In genomic region chr19:12983561-12984142, GRCh38 we compare ENCODE assay signal across 1 cellular context.
A peak's percentile ranks its signal among the peaks of the same experiment; 100 is the strongest.
TF ChIP-seq lines count a peak whose summit lies in the region.

No MANE protein-coding gene starts in this region.

TF ChIP-seq in HEK293, 187 proteins besides CTCF, POLR2A, EP300 and RAD21 (continued from another document):
- TF ChIP-seq ZNF280C (tag by site-specific recombination; IDR thresholded peaks at IDR 0.05) (no peak), ZNF223 (tag by site-specific recombination; IDR thresholded peaks at IDR 0.05) (no peak), ZNF324 (tag by site-specific recombination; IDR thresholded peaks at IDR 0.05) (peak; percentile 83), KLF16 (tag by site-specific recombination; IDR thresholded peaks at IDR 0.05) (0 out of 2 replicates have a peak, but pooled peaks have one; percentile 20), ZNF138 (tag by site-specific recombination; IDR thresholded peaks at IDR 0.05; ENCODE audit: borderline replicate concordance) (no peak), ZNF341 (tag by site-specific recombination; IDR thresholded peaks at IDR 0.05; ENCODE audit: low read depth) (0 out of 2 replicates have a peak, but pooled peaks have one; percentile 7), ZBTB48 (tag by site-specific recombination; IDR thresholded peaks at IDR 0.05) (peak; percentile 71), ZNF623 (tag by site-specific recombination; IDR thresholded peaks at IDR 0.05) (no peak; the same call in 1 of the 2 replicates), PBX3 (CRISPR knock-in tag; IDR thresholded peaks at IDR 0.05) (0 out of 2 replicates have a peak, but pooled peaks have one; percentile 71), KLF1 (tag by site-specific recombination; IDR thresholded peaks at IDR 0.05) (peak; percentile 30), ZNF146 (tag by site-specific recombination; IDR thresholded peaks at IDR 0.05) (0 out of 2 replicates have a peak, but pooled peaks have one; percentile 22), ZNF10 (tag by site-specific recombination; IDR thresholded peaks at IDR 0.05) (peak; percentile 78; the same call in 1 of the 2 replicates), ZBTB7A (tag by site-specific recombination; IDR thresholded peaks at IDR 0.05; ENCODE audit: low read depth) (peak; percentile 69; the same call in 1 of the 2 replicates), ZNF2 (tag by site-specific recombination; IDR thresholded peaks at IDR 0.05) (peak; percentile 65), ZNF707 (tag by site-specific recombination; IDR thresholded peaks at IDR 0.05) (no peak)
- TF ChIP-seq, protein P1, sequence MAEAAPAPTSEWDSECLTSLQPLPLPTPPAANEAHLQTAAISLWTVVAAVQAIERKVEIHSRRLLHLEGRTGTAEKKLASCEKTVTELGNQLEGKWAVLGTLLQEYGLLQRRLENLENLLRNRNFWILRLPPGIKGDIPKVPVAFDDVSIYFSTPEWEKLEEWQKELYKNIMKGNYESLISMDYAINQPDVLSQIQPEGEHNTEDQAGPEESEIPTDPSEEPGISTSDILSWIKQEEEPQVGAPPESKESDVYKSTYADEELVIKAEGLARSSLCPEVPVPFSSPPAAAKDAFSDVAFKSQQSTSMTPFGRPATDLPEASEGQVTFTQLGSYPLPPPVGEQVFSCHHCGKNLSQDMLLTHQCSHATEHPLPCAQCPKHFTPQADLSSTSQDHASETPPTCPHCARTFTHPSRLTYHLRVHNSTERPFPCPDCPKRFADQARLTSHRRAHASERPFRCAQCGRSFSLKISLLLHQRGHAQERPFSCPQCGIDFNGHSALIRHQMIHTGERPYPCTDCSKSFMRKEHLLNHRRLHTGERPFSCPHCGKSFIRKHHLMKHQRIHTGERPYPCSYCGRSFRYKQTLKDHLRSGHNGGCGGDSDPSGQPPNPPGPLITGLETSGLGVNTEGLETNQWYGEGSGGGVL (tag by site-specific recombination; IDR thresholded peaks at IDR 0.05), result no peak
